Comparison of ENCODE assay signal across 1 cellular context in genomic region chr6:26156850-26157149, GRCh38.
TF ChIP-seq lines count a peak whose summit lies in the region.

No MANE protein-coding gene starts in this region.

TF ChIP-seq in GM12878, 131 proteins besides CTCF, POLR2A, EP300 and RAD21 (continued from another document):
- TF ChIP-seq ZNF592 (IDR thresholded peaks at IDR 0.05), result no peak
- no peak; the same call in 1 of the 2 replicates for TF ChIP-seq MAX (IDR thresholded peaks at IDR 0.05; ENCODE audit: low read depth, low read length)
- no peak for TF ChIP-seq PRDM15 (CRISPR knock-in tag; IDR thresholded peaks at IDR 0.05)
- no peak for TF ChIP-seq SMARCA5 (IDR thresholded peaks at IDR 0.05)
- no peak for TF ChIP-seq YBX1 (IDR thresholded peaks at IDR 0.05)
- TF ChIP-seq MLLT1 (IDR thresholded peaks at IDR 0.05), result peak; percentile 95
- TF ChIP-seq IKZF1 (conservative IDR thresholded peaks at IDR 0.05), result no peak
- no peak for TF ChIP-seq TARDBP (IDR thresholded peaks at IDR 0.05; ENCODE audit: borderline replicate concordance)
- peak; percentile 11; the same call in 1 of the 2 replicates for TF ChIP-seq NFIC (IDR thresholded peaks at IDR 0.05; ENCODE audit: low read depth, low read length)
- no peak for TF ChIP-seq ZBED1 (IDR thresholded peaks at IDR 0.05; ENCODE audit: borderline replicate concordance)
- no peak for TF ChIP-seq KAT2A (conservative IDR thresholded peaks at IDR 0.05; ENCODE audit: control insufficient read depth, low read depth, low read length)
- no peak for TF ChIP-seq PAX8 (IDR thresholded peaks at IDR 0.05)
- TF ChIP-seq CEBPB (IDR thresholded peaks at IDR 0.05; ENCODE audit: borderline replicate concordance in 1 of 2, low read depth in 2 of 2, low read length in 2 of 2), result peak in 1 of 2 experiments; percentile 73; a peak in 2 of 4 replicates
- TF ChIP-seq ZNF207 (IDR thresholded peaks at IDR 0.05; ENCODE audit: borderline replicate concordance), result no peak
- TF ChIP-seq BHLHE40 (IDR thresholded peaks at IDR 0.05; ENCODE audit: borderline replicate concordance in 1 of 2, low read depth in 2 of 2, low read length in 1 of 2), result no peak
- TF ChIP-seq ATF2 (IDR thresholded peaks at IDR 0.05; ENCODE audit: low read length), result no peak; the same call in 1 of the 2 replicates
- TF ChIP-seq NRF1 (conservative IDR thresholded peaks at IDR 0.05; ENCODE audit: low read depth, low read length), result no peak
- no peak for TF ChIP-seq NR2F1 (conservative IDR thresholded peaks at IDR 0.05)
- no peak for TF ChIP-seq JUNB (IDR thresholded peaks at IDR 0.05)
- no peak for TF ChIP-seq NR2C2 (IDR thresholded peaks at IDR 0.05; ENCODE audit: borderline replicate concordance, control insufficient read depth, insufficient read length, low read depth)
- TF ChIP-seq ZSCAN29 (IDR thresholded peaks at IDR 0.05), result no peak
- TF ChIP-seq SRF (IDR thresholded peaks at IDR 0.05; ENCODE audit: low read depth in 2 of 2, low read length in 2 of 2), result no peak
- no peak for TF ChIP-seq EGR1 (IDR thresholded peaks at IDR 0.05; ENCODE audit: borderline replicate concordance in 1 of 2, low read depth in 2 of 2, low read length in 2 of 2)
- no peak for TF ChIP-seq IRF4 (IDR thresholded peaks at IDR 0.05; ENCODE audit: low read depth, low read length)
- TF ChIP-seq RELB (IDR thresholded peaks at IDR 0.05; ENCODE audit: low read depth), result 0 out of 2 replicates have a peak, but pooled peaks have one; percentile 12
- TF ChIP-seq FOXM1 (IDR thresholded peaks at IDR 0.05; ENCODE audit: low read depth, low read length), result no peak
- peak; percentile 1; the same call in 1 of the 2 replicates for TF ChIP-seq CHD1 (IDR thresholded peaks at IDR 0.05; ENCODE audit: low read depth, low read length)
- TF ChIP-seq SKIL (IDR thresholded peaks at IDR 0.05; ENCODE audit: low read depth, poor library complexity, severe bottlenecking), result no peak
- TF ChIP-seq SPI1 (IDR thresholded peaks at IDR 0.05; ENCODE audit: borderline replicate concordance, insufficient read depth, low read depth, low read length), result no peak
- TF ChIP-seq E2F4 (IDR thresholded peaks at IDR 0.05; ENCODE audit: low read depth, low read length), result no peak
